8 cellular contexts compared by ENCODE assay signal in genomic region chr1:27863552-27863943, GRCh38. TPM values are rescaled to one million over a fixed set of nuclear protein-coding genes. Genes with fewer than 3 reads are reported as not detected.
DNase-seq lines count a peak whose midpoint lies in the region; ATAC-seq, FAIRE-seq and TF ChIP-seq lines count a peak whose summit lies in the region.

No MANE protein-coding gene starts in this region.

- H3K79me2 ChIP-seq in HepG2 (ENCODE audit: insufficient read depth, low read length), result no peaks in the 10 kb centered on the region

- 82% methylated on average over 1 of the region's 1 CpG for WGBS in liver
- 45% methylated on average over 1 of the region's 1 CpG for whole genome bisulfite sequencing in HepG2 (ENCODE audit: low lambda C conversion rate)

- ATAC-seq in HepG2, result no peak
- ATAC-seq in upper lobe of right lung, result peak; percentile 76
- no peak for ATAC-seq in HG02938 (IDR thresholded peaks at IDR 0.05; ENCODE audit: unreplicated experiment)

- TF ChIP-seq CTCF in liver (IDR thresholded peaks at IDR 0.05; ENCODE audit: low read depth, low read length, missing input control), result no peak
- TF ChIP-seq CTCF in HepG2 (CRISPR knock-in tag; IDR thresholded peaks at IDR 0.05), result no peak
- no peak for TF ChIP-seq CTCF in brain microvascular endothelial cell (IDR thresholded peaks at IDR 0.05; ENCODE audit: low read depth, low read length, missing control alignments)
- no peak for TF ChIP-seq CTCF in upper lobe of right lung (IDR thresholded peaks at IDR 0.05)

- H3K9ac ChIP-seq in liver (ENCODE audit: low read depth in 1 of 2, low read length in 2 of 2), result no peak overlapping the region
- no peak overlapping the region for H3K9ac ChIP-seq in HepG2 (ENCODE audit: insufficient read depth, low read depth, low read length)
- no peak overlapping the region for H3K9ac ChIP-seq in mucosa of rectum (ENCODE audit: low read depth in 1 of 2, low read length in 2 of 2)

- no TSS peak for BruUV-seq in HepG2 (replicated peaks; lab: Mats Ljungman, UMichigan)

- no peaks in the 10 kb centered on the region for H3K27me3 ChIP-seq in liver (ENCODE audit: control insufficient read depth in 4 of 4, insufficient read depth in 4 of 4, low read length in 3 of 4)
- H3K27me3 ChIP-seq in HepG2 (ENCODE audit: control insufficient read depth in 1 of 2, insufficient read depth in 2 of 2, low read length in 2 of 2), result peaks cover 0 to 3% of the 10 kb centered on the region in 2 experiments; a peak in 1 of 5 replicates
- H3K27me3 ChIP-seq in brain microvascular endothelial cell (replicated peaks), result no peaks in the 10 kb centered on the region
- H3K27me3 ChIP-seq in mucosa of rectum (ENCODE audit: control insufficient read depth in 2 of 2, insufficient read depth in 2 of 2, low read length in 2 of 2), result no peaks in the 10 kb centered on the region
- H3K27me3 ChIP-seq in upper lobe of right lung, result no peaks in the 10 kb centered on the region
- H3K27me3 ChIP-seq in HAP-1 (ENCODE audit: low read depth), result no peaks in the 10 kb centered on the region

- POLR2A ChIA-PET in HepG2 (lab: Yijun Ruan, JAX), result no interaction called here

- H3K4me3 ChIP-seq in liver (ENCODE audit: low read depth in 1 of 3, low read length in 3 of 3) (no peak overlapping the region), HepG2 (replicated peaks in 1 of 3; ENCODE audit: insufficient read depth in 1 of 3, low read depth in 2 of 3, low read length in 3 of 3) (no peak overlapping the region), brain microvascular endothelial cell (ENCODE audit: low read depth, low read length) (no peak overlapping the region), mucosa of rectum (ENCODE audit: low read length in 2 of 2) (no peak overlapping the region), upper lobe of right lung (no peak overlapping the region), HAP-1 (no peak overlapping the region)

- no peak overlapping the region for H2AFZ ChIP-seq in HepG2 (ENCODE audit: low read length)

- no peaks in the 10 kb centered on the region for H3K9me3 ChIP-seq in liver (ENCODE audit: control insufficient read depth in 4 of 4, low read length in 3 of 4)
- no peaks in the 10 kb centered on the region for H3K9me3 ChIP-seq in HepG2 (ENCODE audit: low read length)
- no peaks in the 10 kb centered on the region for H3K9me3 ChIP-seq in mucosa of rectum (ENCODE audit: control insufficient read depth in 2 of 2, low read length in 2 of 2)
- H3K9me3 ChIP-seq in upper lobe of right lung, result no peaks in the 10 kb centered on the region
- H3K9me3 ChIP-seq in HAP-1, result no peaks in the 10 kb centered on the region

- in situ Hi-C loops in HepG2 (cut with HindIII; ENCODE audit: extremely low pct_ligation_motif_present, low pct_unique_long_range_greater_than_20kb) (loop anchor here (10.0 kb wide), 1 partner anchor 341 kb away; no protein-coding TSS in a partner anchor), brain microvascular endothelial cell (cut with HindIII; ENCODE audit: low pct_ligation_motif_present, low sequenced_read_pairs) (no loop called here), HAP-1 (cut with MboI; ENCODE audit: low sequenced_read_pairs) (no loop called here)

- H3K27ac ChIP-seq in liver (ENCODE audit: low read depth in 1 of 2, low read length in 2 of 2) (peak overlapping the region; percentile 55 to 57), HepG2 (ENCODE audit: extremely low read length, insufficient read depth, low read length) (no peak overlapping the region), brain microvascular endothelial cell (peak overlapping the region; percentile 81), mucosa of rectum (ENCODE audit: low read depth in 2 of 2, low read length in 2 of 2) (peak overlapping the region; percentile 48 to 70), upper lobe of right lung (peak overlapping the region; percentile 86)

- FAIRE-seq in HepG2 (lab: Jason Lieb, UNC), result no peak

- H3K4me2 ChIP-seq in HepG2 (ENCODE audit: low read depth, low read length), result no peak overlapping the region

- H3K36me3 ChIP-seq in liver (ENCODE audit: control insufficient read depth in 4 of 4, insufficient read depth in 3 of 4, low read depth in 1 of 4, low read length in 3 of 4) (no peaks in the 10 kb centered on the region), HepG2 (replicated peaks in 1 of 2; ENCODE audit: control insufficient read depth in 1 of 2, insufficient read depth in 2 of 2, low read length in 2 of 2) (no peaks in the 10 kb centered on the region), brain microvascular endothelial cell (replicated peaks) (no peaks in the 10 kb centered on the region), mucosa of rectum (ENCODE audit: control insufficient read depth in 2 of 2, insufficient read depth in 2 of 2, low read length in 2 of 2) (no peaks in the 10 kb centered on the region), upper lobe of right lung (no peaks in the 10 kb centered on the region), HAP-1 (replicated peaks) (no peaks in the 10 kb centered on the region)

- TF ChIP-seq POLR2A in HepG2 (IDR thresholded peaks at IDR 0.05; ENCODE audit: insufficient read depth in 1 of 2, low read depth in 2 of 2, low read length in 2 of 2), result no peak

- TF ChIP-seq RAD21 in liver (IDR thresholded peaks at IDR 0.05) (no peak), HepG2 (CRISPR knock-in tag; IDR thresholded peaks at IDR 0.05) (no peak)

- CTCF ChIA-PET in HepG2 (lab: Yijun Ruan, JAX; ENCODE audit: low intra/inter-chr PET ratio, low total read pairs), result no interaction called here

- H3K4me1 ChIP-seq in liver (ENCODE audit: control insufficient read depth in 4 of 4, insufficient read depth in 4 of 4, low read length in 3 of 4) (no peaks in the 10 kb centered on the region), HepG2 (ENCODE audit: insufficient read depth, low read length) (peaks cover 36% of the 10 kb centered on the region), mucosa of rectum (ENCODE audit: control insufficient read depth in 2 of 2, insufficient read depth in 2 of 2, low read length in 2 of 2) (peaks cover 0 to 3% of the 10 kb centered on the region in 2 donors), upper lobe of right lung (peaks cover 7% of the 10 kb centered on the region), HAP-1 (no peaks in the 10 kb centered on the region)

- DNase-seq in HepG2 (ENCODE audit: low spot score) (no peak), brain microvascular endothelial cell (no peak), upper lobe of right lung (peak; percentile 69), HAP-1 (ENCODE audit: low spot score in 2 of 2) (no peak), nucleus accumbens (lab: John Stamatoyannopoulos, UW) (no peak)

- H4K20me1 ChIP-seq in HepG2 (ENCODE audit: insufficient read depth, low read length), result no peaks in the 10 kb centered on the region

- intact Hi-C loops in HepG2 (cut with micrococcal nuclease; ENCODE audit: unreplicated experiment) (loop anchor here (10.0 kb wide), 1 partner anchor 61 kb away; no protein-coding TSS in a partner anchor), upper lobe of right lung (cut with DNase I) (loop anchor here (10.0 kb wide), 1 partner anchor 111 kb away; no protein-coding TSS in a partner anchor)

- TF ChIP-seq EP300 in HepG2 (IDR thresholded peaks at IDR 0.05; ENCODE audit: low read depth in 2 of 2, low read length in 2 of 2) (no peak), HepG2 (CRISPR knock-in tag; IDR thresholded peaks at IDR 0.05; ENCODE audit: borderline replicate concordance) (no peak)

RNA-seq across cellular contexts. Expression of gene THEMIS2, which starts 8.8 kb away (rescaled TPM):
- total RNA-seq in liver (10 to 100 TPM; 15.4 to 17.7 TPM), HepG2 (2016; rRNA removed; fragmentation: Illumina TruSeq; extraction: Trizol) (0.38 and 0.46 TPM in 2 replicates), upper lobe of right lung (89.6 TPM)
- polyA plus RNA-seq in liver (1 to 10 TPM; 4.9 to 6.1 TPM), HepG2 (2011; rRNA removed) (1.2 and 1.5 TPM in 2 replicates)
- total RNA-seq in HepG2 (2016; cell fraction: cytosol; rRNA removed; fragmentation: Illumina TruSeq; extraction: Trizol; ENCODE audit: low read depth), result not detected in 2 replicates
- 0.52 and 0.74 TPM in 2 replicates for total RNA-seq in HepG2 (2016; cell fraction: insoluble cytoplasmic fraction; rRNA removed; fragmentation: Illumina TruSeq; extraction: Trizol)
- total RNA-seq in HepG2 (2016; cell fraction: membrane; rRNA removed; fragmentation: Illumina TruSeq; extraction: Trizol), result 0.28 and 0.31 TPM in 2 replicates
- 0.25 and 0.43 TPM in 2 replicates for total RNA-seq in HepG2 (2016; cell fraction: nucleus; rRNA removed; fragmentation: Illumina TruSeq; extraction: Trizol)
- 0.77 and 0.78 TPM in 2 replicates for polyA plus RNA-seq in HepG2 (2011; cell fraction: cytosol; rRNA removed)
- 1.5 and 1.7 TPM in 2 replicates for polyA plus RNA-seq in HepG2 (2011; cell fraction: nucleus; rRNA removed)
- 0.43 and 0.49 TPM in 2 replicates for polyA plus RNA-seq in HepG2 (2012)
- polyA plus RNA-seq in HepG2 (2016; cell fraction: cytosol; fragmentation: Illumina TruSeq; extraction: Trizol; ENCODE audit: low read depth), result 0.17 and 0.21 TPM in 2 replicates
- 0.22 and 0.42 TPM in 2 replicates for polyA plus RNA-seq in HepG2 (2016; cell fraction: insoluble cytoplasmic fraction; fragmentation: Illumina TruSeq; extraction: Trizol; ENCODE audit: low read depth)
- not detected in 2 replicates for polyA plus RNA-seq in HepG2 (2016; cell fraction: membrane; fragmentation: Illumina TruSeq; extraction: Trizol; ENCODE audit: low read depth)
- 0.95 and 2.0 TPM in 2 replicates for polyA plus RNA-seq in HepG2 (2016; cell fraction: nucleus; fragmentation: Illumina TruSeq; extraction: Trizol; ENCODE audit: insufficient read depth, low read depth)
- polyA minus RNA-seq in HepG2 (2011; rRNA and poly(A)+ RNA removed; ENCODE audit: low replicate concordance), result 1.1 and 4.7 TPM in 2 replicates
- 0.89 and 1.1 TPM in 2 replicates for polyA minus RNA-seq in HepG2 (2011; cell fraction: cytosol; rRNA and poly(A)+ RNA removed)
- 1.4 and 2.4 TPM in 2 replicates for polyA minus RNA-seq in HepG2 (2011; cell fraction: nucleus; rRNA and poly(A)+ RNA removed)

RNA-seq across cellular contexts. Expression of gene PPP1R8, which starts 33.0 kb away (rescaled TPM):
- total RNA-seq in liver, result 10 to 100 TPM; 19.0 to 20.5 TPM
- polyA plus RNA-seq in liver, result 10 to 100 TPM in 1 of 2 donors, 1 to 10 TPM in 1; 3.1 to 15.9 TPM
- 62.2 and 98.1 TPM in 2 replicates for total RNA-seq in HepG2 (2016; rRNA removed; fragmentation: Illumina TruSeq; extraction: Trizol)
- 12.8 and 14.3 TPM in 2 replicates for total RNA-seq in HepG2 (2016; cell fraction: cytosol; rRNA removed; fragmentation: Illumina TruSeq; extraction: Trizol; ENCODE audit: low read depth)
- total RNA-seq in HepG2 (2016; cell fraction: insoluble cytoplasmic fraction; rRNA removed; fragmentation: Illumina TruSeq; extraction: Trizol), result 62.7 and 98.4 TPM in 2 replicates
- total RNA-seq in HepG2 (2016; cell fraction: membrane; rRNA removed; fragmentation: Illumina TruSeq; extraction: Trizol), result 39.3 and 40.1 TPM in 2 replicates
- 25.9 and 28.7 TPM in 2 replicates for total RNA-seq in HepG2 (2016; cell fraction: nucleus; rRNA removed; fragmentation: Illumina TruSeq; extraction: Trizol)
- polyA plus RNA-seq in HepG2 (2011; rRNA removed), result 35.5 and 38.3 TPM in 2 replicates
- 30.3 and 33.6 TPM in 2 replicates for polyA plus RNA-seq in HepG2 (2011; cell fraction: cytosol; rRNA removed)
- 15.4 and 17.5 TPM in 2 replicates for polyA plus RNA-seq in HepG2 (2011; cell fraction: nucleus; rRNA removed)
- 26.0 and 27.6 TPM in 2 replicates for polyA plus RNA-seq in HepG2 (2012)
- 6.0 and 6.1 TPM in 2 replicates for polyA plus RNA-seq in HepG2 (2016; cell fraction: cytosol; fragmentation: Illumina TruSeq; extraction: Trizol; ENCODE audit: low read depth)
- 85.3 and 95.4 TPM in 2 replicates for polyA plus RNA-seq in HepG2 (2016; cell fraction: insoluble cytoplasmic fraction; fragmentation: Illumina TruSeq; extraction: Trizol; ENCODE audit: low read depth)
- polyA plus RNA-seq in HepG2 (2016; cell fraction: membrane; fragmentation: Illumina TruSeq; extraction: Trizol; ENCODE audit: low read depth), result 21.0 and 21.2 TPM in 2 replicates
- polyA plus RNA-seq in HepG2 (2016; cell fraction: nucleus; fragmentation: Illumina TruSeq; extraction: Trizol; ENCODE audit: insufficient read depth, low read depth), result 38.0 and 42.7 TPM in 2 replicates
- 75.2 and 154 TPM in 2 replicates for polyA minus RNA-seq in HepG2 (2011; rRNA and poly(A)+ RNA removed; ENCODE audit: low replicate concordance)
- 25.6 and 26.0 TPM in 2 replicates for polyA minus RNA-seq in HepG2 (2011; cell fraction: cytosol; rRNA and poly(A)+ RNA removed)
- polyA minus RNA-seq in HepG2 (2011; cell fraction: nucleus; rRNA and poly(A)+ RNA removed), result 15.5 and 16.3 TPM in 2 replicates
- 33.0 TPM for total RNA-seq in upper lobe of right lung

RNA-seq across cellular contexts. Expression of gene RPA2, which starts 50.8 kb away (rescaled TPM):
- total RNA-seq in liver (10 to 100 TPM; 10.6 to 40.4 TPM), HepG2 (2016; rRNA removed; fragmentation: Illumina TruSeq; extraction: Trizol) (43.4 and 60.0 TPM in 2 replicates), upper lobe of right lung (22.4 TPM)
- polyA plus RNA-seq in liver (10 to 100 TPM in 1 of 2 donors, 1 to 10 TPM in 1; 8.7 to 13.9 TPM), HepG2 (2011; rRNA removed) (19.0 and 21.4 TPM in 2 replicates)
- total RNA-seq in HepG2 (2016; cell fraction: cytosol; rRNA removed; fragmentation: Illumina TruSeq; extraction: Trizol; ENCODE audit: low read depth), result 10.3 and 13.5 TPM in 2 replicates
- 41.1 and 61.2 TPM in 2 replicates for total RNA-seq in HepG2 (2016; cell fraction: insoluble cytoplasmic fraction; rRNA removed; fragmentation: Illumina TruSeq; extraction: Trizol)
- 19.9 and 22.1 TPM in 2 replicates for total RNA-seq in HepG2 (2016; cell fraction: membrane; rRNA removed; fragmentation: Illumina TruSeq; extraction: Trizol)
- total RNA-seq in HepG2 (2016; cell fraction: nucleus; rRNA removed; fragmentation: Illumina TruSeq; extraction: Trizol), result 14.7 and 16.3 TPM in 2 replicates
- 13.6 and 14.6 TPM in 2 replicates for polyA plus RNA-seq in HepG2 (2011; cell fraction: cytosol; rRNA removed)
- 5.7 and 8.3 TPM in 2 replicates for polyA plus RNA-seq in HepG2 (2011; cell fraction: nucleus; rRNA removed)
- polyA plus RNA-seq in HepG2 (2012), result 13.4 and 17.0 TPM in 2 replicates
- polyA plus RNA-seq in HepG2 (2016; cell fraction: cytosol; fragmentation: Illumina TruSeq; extraction: Trizol; ENCODE audit: low read depth), result 9.1 and 10.3 TPM in 2 replicates
- polyA plus RNA-seq in HepG2 (2016; cell fraction: insoluble cytoplasmic fraction; fragmentation: Illumina TruSeq; extraction: Trizol; ENCODE audit: low read depth), result 54.6 and 55.8 TPM in 2 replicates
- polyA plus RNA-seq in HepG2 (2016; cell fraction: membrane; fragmentation: Illumina TruSeq; extraction: Trizol; ENCODE audit: low read depth), result 13.0 and 14.5 TPM in 2 replicates
- 20.7 and 24.5 TPM in 2 replicates for polyA plus RNA-seq in HepG2 (2016; cell fraction: nucleus; fragmentation: Illumina TruSeq; extraction: Trizol; ENCODE audit: insufficient read depth, low read depth)
- 10.2 and 36.1 TPM in 2 replicates for polyA minus RNA-seq in HepG2 (2011; rRNA and poly(A)+ RNA removed; ENCODE audit: low replicate concordance)
- polyA minus RNA-seq in HepG2 (2011; cell fraction: cytosol; rRNA and poly(A)+ RNA removed), result 7.2 and 9.5 TPM in 2 replicates
- polyA minus RNA-seq in HepG2 (2011; cell fraction: nucleus; rRNA and poly(A)+ RNA removed), result 2.7 and 4.2 TPM in 2 replicates

Comparison
In these comparisons a context has a peak if more than half of its experiments do, and no peak if none do; other contexts are left out.
1. RNA of gene THEMIS2, which starts 8.8 kb away (total RNA-seq): 89.6 TPM in upper lobe of right lung (single experiment) and 15.4 to 17.7 TPM in liver; 0.25 to 0.74 TPM in HepG2; every median in the first group is over 4 times any median in the second.